Comparison of ENCODE assay signal across 8 cellular contexts in the genomic region with DNA sequence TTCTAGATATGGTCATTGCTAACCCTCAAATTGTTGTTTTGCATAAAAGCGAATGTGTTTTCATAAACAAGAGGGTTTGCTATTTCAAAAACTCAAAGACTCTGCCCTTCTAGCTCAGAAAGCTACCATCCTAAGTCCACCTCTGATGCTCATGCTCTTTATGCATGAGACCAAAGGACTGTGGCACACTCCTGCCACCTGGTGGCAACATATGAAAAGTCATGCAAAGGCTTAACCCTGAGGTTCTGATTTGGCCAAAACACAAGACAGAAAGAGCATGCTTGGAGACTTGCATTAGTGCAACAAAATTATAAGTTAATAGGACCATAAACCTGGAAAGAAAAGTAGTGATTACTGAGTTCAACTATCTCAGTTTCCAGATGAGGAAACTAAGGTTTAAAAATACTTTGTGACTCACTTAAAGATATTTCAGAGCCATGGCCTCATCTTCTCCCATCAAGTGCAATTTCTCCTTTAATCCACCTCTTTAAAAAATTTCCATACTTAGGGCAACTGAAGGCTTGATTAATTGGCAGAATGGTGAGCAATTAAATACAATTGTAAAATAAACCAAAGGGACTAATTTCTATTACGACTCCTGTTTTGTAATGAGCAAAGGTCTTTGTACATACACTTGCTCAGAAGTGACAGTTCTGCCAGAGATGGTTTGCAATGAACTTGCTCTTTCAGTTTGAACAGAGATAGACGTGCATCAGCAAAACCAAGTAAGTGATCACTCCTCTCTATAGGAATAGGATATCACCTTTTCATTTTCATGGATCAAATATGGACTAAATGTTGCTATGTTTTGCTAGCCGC.
DNase-seq lines count a peak whose midpoint lies in the region; ATAC-seq and TF ChIP-seq lines count a peak whose summit lies in the region.

No MANE protein-coding gene starts in this region.

- TF ChIP-seq CTCF in natural killer cell (IDR thresholded peaks at IDR 0.05), result peak; percentile 91

- H3K4me1 Mint-ChIP-seq in natural killer cell, result peaks cover 51 to 55% of the 10 kb centered on the region in 2 donors
- peaks cover 15% of the 10 kb centered on the region for H3K4me1 Mint-ChIP-seq in stimulated activated naive CD8-positive, alpha-beta T cell treated with anti-CD3 and anti-CD28 coated beads, Interleukin-15, amount 100 ng/mL, for 72 hours

- H3K9me3 Mint-ChIP-seq in natural killer cell, result no peaks in the 10 kb centered on the region
- H3K9me3 Mint-ChIP-seq in stimulated activated naive CD8-positive, alpha-beta T cell treated with anti-CD3 and anti-CD28 coated beads, Interleukin-15, amount 100 ng/mL, for 72 hours, result no peaks in the 10 kb centered on the region

- intact Hi-C loops in natural killer cell (cut with micrococcal nuclease), result loop anchor here (2.0 to 10.0 kb wide), 4 partner anchors 36 to 1565 kb away; no protein-coding TSS in a partner anchor

- peak overlapping the region; percentile 57 to 93 for H3K27ac Mint-ChIP-seq in natural killer cell
- H3K27ac Mint-ChIP-seq in stimulated activated naive CD8-positive, alpha-beta T cell treated with anti-CD3 and anti-CD28 coated beads, Interleukin-15, amount 100 ng/mL, for 72 hours, result no peak overlapping the region

- DNase-seq in DMS153 treated with DMSO at 0.1 percent for 48 hours (lab: John Stamatoyannopoulos, UW; ENCODE audit: unreplicated experiment) (peak; percentile 76), HS-27A (ENCODE audit: low read depth) (peak; percentile 62), NOMO-1 (lab: John Stamatoyannopoulos, UW; ENCODE audit: unreplicated experiment in 2 of 2) (peak; percentile 13 to 52), erythroblast (lab: John Stamatoyannopoulos, UW) (peak; percentile 55 to 77), natural killer cell (peak; percentile 64)
- peak; percentile 57 for DNase-seq in activated CD8-positive, alpha-beta memory T cell treated with anti-CD3 and anti-CD28 coated beads, Interleukin-2, amount 50 U/mL, for 4 hours
- peak; percentile 45 to 65 for DNase-seq in stimulated activated naive CD8-positive, alpha-beta T cell treated with anti-CD3 and anti-CD28 coated beads, Interleukin-15, amount 100 ng/mL, for 72 hours

- H3K27me3 Mint-ChIP-seq in natural killer cell (ENCODE audit: low read depth in 2 of 2), result no peaks in the 10 kb centered on the region
- peaks cover 15% of the 10 kb centered on the region for H3K27me3 Mint-ChIP-seq in stimulated activated naive CD8-positive, alpha-beta T cell treated with anti-CD3 and anti-CD28 coated beads, Interleukin-15, amount 100 ng/mL, for 72 hours

- H3K36me3 Mint-ChIP-seq in natural killer cell, result no peaks in the 10 kb centered on the region

- H3K4me3 Mint-ChIP-seq in natural killer cell, result peak overlapping the region; percentile 6
- no peak overlapping the region for H3K4me3 Mint-ChIP-seq in stimulated activated naive CD8-positive, alpha-beta T cell treated with anti-CD3 and anti-CD28 coated beads, Interleukin-15, amount 100 ng/mL, for 72 hours

- no peak for TF ChIP-seq POLR2A in erythroblast (IDR thresholded peaks at IDR 0.05; ENCODE audit: low read length)

- ATAC-seq in GM21423 (IDR thresholded peaks at IDR 0.05; ENCODE audit: unreplicated experiment) (peak; percentile 62), natural killer cell (peak; percentile 53 to 76 (median 72))
- ATAC-seq in stimulated activated naive CD8-positive, alpha-beta T cell treated with anti-CD3 and anti-CD28 coated beads, Interleukin-15, amount 100 ng/mL, for 72 hours, result peak; percentile 60

Comparison
In these comparisons a context has a peak if more than half of its experiments do, and no peak if none do; other contexts are left out.
1. Peak in every context shown above with its lines: DNase-seq and ATAC-seq.
2. H3K27ac Mint-ChIP-seq: peak in natural killer cell (2 of 2); none in stimulated activated naive CD8-positive, alpha-beta T cell treated with anti-CD3 and anti-CD28 coated beads, Interleukin-15, amount 100 ng/mL, for 72 hours (0 of 2).